10 cellular contexts compared by ENCODE assay signal in the genomic region with DNA sequence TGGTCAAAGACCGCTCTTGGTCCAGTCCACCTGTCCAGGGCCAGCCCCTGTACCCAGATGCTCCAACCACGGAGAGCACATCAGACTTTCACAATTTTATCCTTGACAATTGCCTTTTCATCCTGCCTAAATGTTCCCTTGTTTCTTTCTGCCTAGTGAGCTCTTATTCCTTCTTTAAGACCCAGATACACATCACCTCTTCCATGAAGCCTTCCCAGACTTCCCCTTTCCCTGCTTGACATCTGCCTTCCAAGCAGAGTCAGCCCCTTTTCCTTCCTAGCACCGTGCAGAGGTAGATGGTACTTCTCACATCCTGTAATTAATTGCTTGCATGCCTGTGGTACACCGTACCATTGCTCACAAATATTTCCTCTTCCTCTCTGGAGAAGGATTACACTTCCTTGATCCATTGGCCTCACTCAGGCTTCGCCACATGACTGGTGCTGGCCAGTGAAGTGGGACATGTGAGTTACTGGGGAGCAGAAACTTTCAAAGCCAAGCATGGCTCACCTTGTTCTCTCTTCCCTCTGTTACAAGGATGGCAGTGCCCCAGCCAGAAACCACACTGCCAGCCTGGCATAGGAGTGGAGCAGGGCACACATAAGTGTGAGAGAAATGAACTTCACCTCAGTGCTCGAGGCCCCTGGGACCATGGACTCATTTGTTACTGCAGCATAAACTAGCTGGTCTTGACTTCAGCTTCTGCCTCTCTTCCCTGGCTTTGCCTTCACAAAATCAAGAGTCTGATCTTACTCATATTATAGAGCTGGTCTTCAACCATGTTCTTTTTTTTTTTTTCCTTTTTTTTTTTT. TPM values are rescaled to one million over a fixed set of nuclear protein-coding genes. Genes with fewer than 3 reads are reported as not detected.
DNase-seq lines count a peak whose midpoint lies in the region; ATAC-seq and TF ChIP-seq lines count a peak whose summit lies in the region.
"Had no signal": no experiment of that assay in that cellular context is flagged by ENCODE, and none has a peak within 500 bp of the region (broad histone marks: within the 10 kb centered on the region; RNA-seq: fewer than 3 reads in every experiment).

No MANE protein-coding gene starts in this region.

- DNase-seq in AG10803 (ENCODE audit: low read depth) (peak; percentile 69), HFF-Myc (ENCODE audit: extremely low read depth, low read depth) (no peak), kidney tubule cell (ENCODE audit: low spot score) (peak; percentile 99), NCI-H2029 treated with DMSO at 0.1 percent for 48 hours (lab: John Stamatoyannopoulos, UW) (no peak), left lobe of liver (ENCODE audit: low spot score) (no peak)
- DNase-seq: cerebellar nuclear complex had no signal

- no peak for TF ChIP-seq CTCF in AG10803 (conservative IDR thresholded peaks at IDR 0.05; ENCODE audit: low read length)
- TF ChIP-seq CTCF in HFF-Myc (IDR thresholded peaks at IDR 0.05; ENCODE audit: low read depth, low read length, missing control alignments): no peak

- peaks cover 30% of the 10 kb centered on the region for H3K27me3 Mint-ChIP-seq in activated naive CD8-positive, alpha-beta T cell

- H3K4me3 Mint-ChIP-seq in activated naive CD8-positive, alpha-beta T cell: peak overlapping the region; percentile 67

- H3K27ac Mint-ChIP-seq in activated naive CD8-positive, alpha-beta T cell: no peak overlapping the region

- peaks cover 19% of the 10 kb centered on the region for H3K4me1 Mint-ChIP-seq in activated naive CD8-positive, alpha-beta T cell (ENCODE audit: low read depth)

- H3K4me3 ChIP-seq in AG10803 (ENCODE audit: low read length) (no peak overlapping the region), HFF-Myc (replicated peaks; ENCODE audit: low read depth, low read length) (peak overlapping the region; percentile 35; the same call in 1 of the 2 replicates)

- no peak for ATAC-seq in GM21390 (IDR thresholded peaks at IDR 0.05; ENCODE audit: unreplicated experiment)
- no peak for ATAC-seq in GM18858 (IDR thresholded peaks at IDR 0.05; ENCODE audit: unreplicated experiment)
- ATAC-seq in left lobe of liver: no peak

- H3K9me3 Mint-ChIP-seq in activated naive CD8-positive, alpha-beta T cell (ENCODE audit: low read depth): no peaks in the 10 kb centered on the region

- H3K36me3 Mint-ChIP-seq in activated naive CD8-positive, alpha-beta T cell: no peaks in the 10 kb centered on the region

RNA-seq across cellular contexts. Expression of a gene that starts 44.0 kb away (rescaled TPM):
- not detected for total RNA-seq in left lobe of liver
- total RNA-seq: OCI-LY7 had no signal

RNA-seq across cellular contexts. Expression of a gene that starts 52.8 kb away (rescaled TPM):
- not detected for total RNA-seq in left lobe of liver
- total RNA-seq: OCI-LY7 had no signal

Comparison
In these comparisons a context has a peak if more than half of its experiments do, and no peak if none do; other contexts are left out.
1. DNase-seq: peak in AG10803 (single experiment) and kidney tubule cell (single experiment); none in HFF-Myc (single experiment), NCI-H2029 treated with DMSO at 0.1 percent for 48 hours (single experiment) and left lobe of liver (single experiment).